In the genomic region with DNA sequence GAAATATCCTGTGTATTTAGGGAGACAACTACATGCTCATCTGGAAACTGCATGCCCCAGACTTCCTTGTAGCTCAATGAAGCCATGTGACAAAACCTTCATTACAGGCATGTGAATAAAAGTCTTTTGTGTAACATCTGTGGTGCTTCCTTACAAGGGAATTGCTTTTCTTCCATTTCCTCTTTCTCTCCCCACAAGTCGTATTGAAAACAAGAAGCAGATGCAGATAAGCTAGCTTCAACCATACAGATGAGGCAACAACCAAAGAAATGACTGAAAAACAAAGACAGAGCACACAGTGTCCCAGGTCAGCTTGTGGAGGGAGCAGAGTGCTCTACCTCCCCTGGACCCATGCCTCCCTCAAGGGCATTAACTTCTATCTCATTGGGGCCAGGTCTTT, we compare ENCODE assay signal across 12 cellular contexts.
DNase-seq lines count a peak whose midpoint lies in the region; ATAC-seq and TF ChIP-seq lines count a peak whose summit lies in the region.
"Had no signal": no experiment of that assay in that cellular context is flagged by ENCODE, and none has a peak within 500 bp of the region (broad histone marks: within the 10 kb centered on the region; RNA-seq: fewer than 3 reads in every experiment).

No MANE protein-coding gene starts in this region.

- H3K27me3 ChIP-seq in HL-60 (ENCODE audit: insufficient read depth, poor library complexity, severe bottlenecking) (no peaks in the 10 kb centered on the region), rectal smooth muscle tissue (ENCODE audit: control insufficient read depth, insufficient read depth, low read length) (no peaks in the 10 kb centered on the region)

- H3K4me3 Mint-ChIP-seq in effector memory CD8-positive, alpha-beta T cell: no peak overlapping the region
- H3K4me3 Mint-ChIP-seq: immature natural killer cell had no signal

- H3K36me3 Mint-ChIP-seq in effector memory CD8-positive, alpha-beta T cell (ENCODE audit: insufficient read depth): no peaks in the 10 kb centered on the region
- H3K36me3 Mint-ChIP-seq: immature natural killer cell had no signal

- no peaks in the 10 kb centered on the region for H3K4me1 Mint-ChIP-seq in effector memory CD8-positive, alpha-beta T cell (ENCODE audit: low read depth in 2 of 2)
- H3K4me1 Mint-ChIP-seq: immature natural killer cell had no signal

- H3K36me3 ChIP-seq in rectal smooth muscle tissue (ENCODE audit: control insufficient read depth, insufficient read depth, low read length): no peaks in the 10 kb centered on the region

- no peak overlapping the region for H3K9ac ChIP-seq in rectal smooth muscle tissue (ENCODE audit: low read length)

- H3K27ac Mint-ChIP-seq in effector memory CD8-positive, alpha-beta T cell: no peak overlapping the region
- H3K27ac Mint-ChIP-seq: immature natural killer cell had no signal

- TF ChIP-seq CTCF in HL-60 (IDR thresholded peaks at IDR 0.05; ENCODE audit: insufficient read depth, low read length): no peak

- ATAC-seq in GM18907 (IDR thresholded peaks at IDR 0.05; ENCODE audit: unreplicated experiment) (peak; percentile 58), HG02571 (IDR thresholded peaks at IDR 0.05; ENCODE audit: unreplicated experiment) (no peak)
- peak; percentile 12 for ATAC-seq in effector memory CD8-positive, alpha-beta T cell (replicated peaks)

- peaks cover 20% of the 10 kb centered on the region for H3K4me1 ChIP-seq in rectal smooth muscle tissue (ENCODE audit: control insufficient read depth, insufficient read depth, low read length)

- no peak overlapping the region for H3K4me3 ChIP-seq in HL-60 (replicated peaks; ENCODE audit: insufficient read depth, low read length)
- no peak overlapping the region for H3K4me3 ChIP-seq in rectal smooth muscle tissue (ENCODE audit: low read length)

- no peaks in the 10 kb centered on the region for H3K9me3 Mint-ChIP-seq in effector memory CD8-positive, alpha-beta T cell

- DNase-seq in HL-60 (ENCODE audit: low read depth in 1 of 2, low spot score in 1 of 2): peak; percentile 63
- no peak for DNase-seq in effector memory CD8-positive, alpha-beta T cell
- no peak for DNase-seq in NCI-H345 (lab: John Stamatoyannopoulos, UW)
- no peak for DNase-seq in central memory CD4-positive, alpha-beta T cell
- no peak for DNase-seq in hepatic stellate cell (ENCODE audit: low spot score)
- DNase-seq: activated gamma-delta T cell treated with Interleukin-2 at 50 U/mL for 16 hours, immature natural killer cell, NCI-H524 treated with DMSO at 0.1 percent for 48 hours had no signal

- H3K27me3 Mint-ChIP-seq in effector memory CD8-positive, alpha-beta T cell: peaks cover 6 to 10% of the 10 kb centered on the region in 2 donors

- peak overlapping the region; percentile 30 for H3K27ac ChIP-seq in HL-60 (replicated peaks)
- peak overlapping the region; percentile 79 for H3K27ac ChIP-seq in rectal smooth muscle tissue (ENCODE audit: low read depth, low read length)
- H3K27ac ChIP-seq: VCaP had no signal

Comparison
In these comparisons a context has a peak if more than half of its experiments do, and no peak if none do; other contexts are left out.
1. DNase-seq: peak in HL-60 (2 of 2); none in effector memory CD8-positive, alpha-beta T cell (0 of 3), NCI-H345 (single experiment), central memory CD4-positive, alpha-beta T cell (single experiment) and hepatic stellate cell (single experiment).